In genomic region chr6:25042599-25042936, GRCh38 we compare ENCODE assay signal across 9 cellular contexts.
A peak's percentile ranks its signal among the peaks of the same experiment; 100 is the strongest.
DNase-seq lines count a peak whose midpoint lies in the region; ATAC-seq lines count a peak whose summit lies in the region.
"Had no signal": no experiment of that assay in that cellular context is flagged by ENCODE, and none has a peak within 500 bp of the region (broad histone marks: within the 10 kb centered on the region; RNA-seq: fewer than 3 reads in every experiment).

No MANE protein-coding gene starts in this region.

- H3K36me3 Mint-ChIP-seq in activated T-cell treated with anti-CD3 and anti-CD28 coated beads, Interleukin-2, amount 50 U/mL, for 72 hours (ENCODE audit: insufficient read depth in 2 of 2), result peaks cover 7% of the 10 kb centered on the region in 2 donors
- H3K36me3 Mint-ChIP-seq in stimulated activated memory B cell treated with anti-CD40 and anti-IgM and Interleukin-4, amounts not matched to agents 10 μg/mL and 1 μg/mL and 100 μg/mL, for 72 hours, result no peaks in the 10 kb centered on the region

- peak overlapping the region; percentile 89 to 100 for H3K4me3 Mint-ChIP-seq in activated T-cell treated with anti-CD3 and anti-CD28 coated beads, Interleukin-2, amount 50 U/mL, for 72 hours
- peak overlapping the region; percentile 93 for H3K4me3 Mint-ChIP-seq in stimulated activated memory B cell treated with anti-CD40 and anti-IgM and Interleukin-4, amounts not matched to agents 10 μg/mL and 1 μg/mL and 100 μg/mL, for 72 hours

- ATAC-seq in activated T-cell treated with anti-CD3 and anti-CD28 coated beads, Interleukin-2, amount 50 U/mL, for 72 hours (replicated peaks in 1 of 2), result peak; percentile 32 to 41
- ATAC-seq in HG02973 (IDR thresholded peaks at IDR 0.05; ENCODE audit: unreplicated experiment), result peak; percentile 21
- ATAC-seq in stimulated activated memory B cell treated with anti-CD40 and anti-IgM and Interleukin-4, amounts not matched to agents 10 μg/mL and 1 μg/mL and 100 μg/mL, for 72 hours, result peak; percentile 66

- no peak for DNase-seq in activated T-cell treated with anti-CD3 and anti-CD28 coated beads, Interleukin-2, amount 50 U/mL, for 72 hours
- DNase-seq in activated T-cell treated with anti-CD3 and anti-CD28 coated beads, Interleukin-2, amount 50 U/mL, for 48 hours, result no peak
- DNase-seq in activated T-helper 1 cell treated with Interleukin-2 at 50 U/mL for 16 hours (ENCODE audit: low read depth) (peak; percentile 32), NAMALWA (ENCODE audit: low spot score) (no peak), NCI-H226 (no peak), SHP77 (lab: John Stamatoyannopoulos, UW) (no peak)
- DNase-seq: dermis blood vessel endothelial cell had no signal

- H3K4me1 Mint-ChIP-seq in activated T-cell treated with anti-CD3 and anti-CD28 coated beads, Interleukin-2, amount 50 U/mL, for 72 hours (ENCODE audit: low read depth), result peaks cover 52% of the 10 kb centered on the region
- peaks cover 84% of the 10 kb centered on the region for H3K4me1 Mint-ChIP-seq in stimulated activated memory B cell treated with anti-CD40 and anti-IgM and Interleukin-4, amounts not matched to agents 10 μg/mL and 1 μg/mL and 100 μg/mL, for 72 hours

- no peaks in the 10 kb centered on the region for H3K27me3 Mint-ChIP-seq in activated T-cell treated with anti-CD3 and anti-CD28 coated beads, Interleukin-2, amount 50 U/mL, for 72 hours (ENCODE audit: low read depth)
- no peaks in the 10 kb centered on the region for H3K27me3 Mint-ChIP-seq in stimulated activated memory B cell treated with anti-CD40 and anti-IgM and Interleukin-4, amounts not matched to agents 10 μg/mL and 1 μg/mL and 100 μg/mL, for 72 hours

- peak overlapping the region; percentile 100 for H3K27ac Mint-ChIP-seq in activated T-cell treated with anti-CD3 and anti-CD28 coated beads, Interleukin-2, amount 50 U/mL, for 72 hours
- peak overlapping the region; percentile 99 for H3K27ac Mint-ChIP-seq in stimulated activated memory B cell treated with anti-CD40 and anti-IgM and Interleukin-4, amounts not matched to agents 10 μg/mL and 1 μg/mL and 100 μg/mL, for 72 hours

- no peaks in the 10 kb centered on the region for H3K9me3 Mint-ChIP-seq in activated T-cell treated with anti-CD3 and anti-CD28 coated beads, Interleukin-2, amount 50 U/mL, for 72 hours
- H3K9me3 Mint-ChIP-seq in stimulated activated memory B cell treated with anti-CD40 and anti-IgM and Interleukin-4, amounts not matched to agents 10 μg/mL and 1 μg/mL and 100 μg/mL, for 72 hours, result no peaks in the 10 kb centered on the region
